Comparison of ENCODE assay signal across 8 cellular contexts in the genomic region with DNA sequence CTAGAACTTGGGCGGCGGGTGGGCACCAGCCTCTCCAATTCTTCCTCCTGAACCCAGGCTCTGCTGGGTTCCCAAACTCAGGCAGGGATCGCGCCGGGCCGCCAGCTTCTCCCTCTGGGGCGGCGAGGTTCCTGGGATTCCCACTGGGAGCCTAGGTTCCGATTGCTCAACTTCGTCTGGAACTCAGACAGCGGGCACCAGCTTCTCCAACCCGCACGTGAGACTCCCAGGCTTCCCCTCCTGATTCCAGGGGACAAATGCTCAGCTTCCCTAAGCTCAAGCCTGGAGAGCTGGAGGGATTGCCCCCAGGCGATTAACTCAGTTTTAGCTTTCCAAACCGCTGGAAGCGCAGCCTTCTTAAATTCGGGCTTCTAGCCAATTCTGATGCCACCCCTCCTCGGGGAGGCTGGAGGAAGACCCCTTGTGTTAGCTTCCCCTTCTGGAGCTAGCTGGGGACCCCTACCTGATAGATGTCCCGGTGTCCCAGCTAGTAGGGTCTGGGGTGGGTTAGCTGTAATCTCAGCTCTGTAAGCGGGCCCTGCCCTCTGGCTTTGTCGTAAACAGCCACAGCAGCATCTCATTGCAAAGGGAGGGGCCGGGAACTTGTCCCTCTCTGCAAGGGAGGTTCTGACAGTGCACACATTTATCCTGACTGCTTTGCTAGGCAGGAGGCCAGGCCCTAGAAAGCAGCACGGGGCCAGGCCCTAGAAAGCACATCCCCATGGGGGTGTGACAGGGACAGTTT. TPM values are rescaled to one million over a fixed set of nuclear protein-coding genes. Genes with fewer than 3 reads are reported as not detected.
DNase-seq lines count a peak whose midpoint lies in the region; ATAC-seq and TF ChIP-seq lines count a peak whose summit lies in the region.

No MANE protein-coding gene starts in this region.

- H3K4me1 ChIP-seq in heart right ventricle (peaks cover 7 to 33% (median 19%) of the 10 kb centered on the region in 9 donors), iPS-20b (ENCODE audit: insufficient read depth, low read length) (no peaks in the 10 kb centered on the region), subcutaneous abdominal adipose tissue (ENCODE audit: control insufficient read depth in 5 of 5, insufficient read depth in 5 of 5, low read length in 5 of 5) (peaks cover 1 to 63% (median 39%) of the 10 kb centered on the region in 5 donors)

- H3K4me3 ChIP-seq in heart right ventricle (peak overlapping the region; percentile 76 to 98 (median 82)), iPS-20b (ENCODE audit: low read length) (peak overlapping the region; percentile 68), subcutaneous abdominal adipose tissue (ENCODE audit: low read depth in 1 of 5, low read length in 5 of 5) (peak overlapping the region; percentile 75 to 87 (median 79))

- H3K4me3 Mint-ChIP-seq in activated T-helper 1 cell treated with anti-CD3 and anti-CD28 coated beads, Interleukin-12 subunit alpha, Interleukin-12 subunit beta, Interleukin-2, Interleukin-4 antibody, amounts not matched to agents 30 ng/mL and 10 ng/mL and 1 ng/mL, durations not matched to agents 14 hours and 24 hours and 36 hours = peak overlapping the region; percentile 77

- H3K9ac ChIP-seq in iPS-20b (ENCODE audit: low read depth, low read length) (peak overlapping the region; percentile 66; the same call in 1 of the 2 replicates), subcutaneous abdominal adipose tissue (ENCODE audit: low read length in 5 of 5) (peak overlapping the region; percentile 26 to 90 (median 84))

- H3K27ac ChIP-seq in heart right ventricle (peak overlapping the region in 8 of 10 donors; percentile 40 to 88 (median 60)), iPS-20b (ENCODE audit: low read length) (no peak overlapping the region), subcutaneous abdominal adipose tissue (ENCODE audit: low read depth, low read length) (peak overlapping the region; percentile 65)

- H3K9me3 ChIP-seq in heart right ventricle = no peaks in the 10 kb centered on the region
- H3K9me3 ChIP-seq in iPS-20b (ENCODE audit: insufficient read depth, low read depth, low read length) = no peaks in the 10 kb centered on the region
- H3K9me3 ChIP-seq in subcutaneous abdominal adipose tissue (ENCODE audit: control insufficient read depth in 5 of 5, low read length in 5 of 5) = no peaks in the 10 kb centered on the region

- peaks cover 4% of the 10 kb centered on the region for H3K27me3 Mint-ChIP-seq in activated T-helper 1 cell treated with anti-CD3 and anti-CD28 coated beads, Interleukin-12 subunit alpha, Interleukin-12 subunit beta, Interleukin-2, Interleukin-4 antibody, amounts not matched to agents 30 ng/mL and 10 ng/mL and 1 ng/mL, durations not matched to agents 14 hours and 24 hours and 36 hours (ENCODE audit: insufficient read depth)

- H3K36me3 ChIP-seq in heart right ventricle (peaks cover 0 to 57% (median 6%) of the 10 kb centered on the region in 9 donors), iPS-20b (ENCODE audit: insufficient read depth, low read depth, low read length) (peaks cover 4% of the 10 kb centered on the region; the same call in 1 of the 2 replicates), subcutaneous abdominal adipose tissue (ENCODE audit: control insufficient read depth in 5 of 5, insufficient read depth in 5 of 5, low read length in 5 of 5) (peaks cover 0 to 49% (median 33%) of the 10 kb centered on the region in 5 donors)

- WGBS in heart right ventricle, 2 donors = 7 to 10% methylated on average over 23 of the region's 23 CpGs

- DNase-seq in heart right ventricle (no peak), cardiac septum (ENCODE audit: low spot score) (no peak), NCI-H2171 (lab: John Stamatoyannopoulos, UW) (no peak), HuH-7 (ENCODE audit: low spot score) (no peak)
- DNase-seq in activated T-helper 1 cell treated with anti-CD3 and anti-CD28 coated beads, Interleukin-12 subunit alpha, Interleukin-12 subunit beta, Interleukin-2, Interleukin-4 antibody, amounts not matched to agents 30 ng/mL and 10 ng/mL and 1 ng/mL, durations not matched to agents 14 hours and 24 hours and 36 hours (ENCODE audit: low spot score) = no peak

- H3K27me3 ChIP-seq in heart right ventricle = no peaks in the 10 kb centered on the region
- H3K27me3 ChIP-seq in iPS-20b (ENCODE audit: insufficient read depth, low read length) = no peaks in the 10 kb centered on the region
- no peaks in the 10 kb centered on the region for H3K27me3 ChIP-seq in subcutaneous abdominal adipose tissue (ENCODE audit: control insufficient read depth in 5 of 5, insufficient read depth in 4 of 5, low read length in 5 of 5)

- H3K9me3 Mint-ChIP-seq in activated T-helper 1 cell treated with anti-CD3 and anti-CD28 coated beads, Interleukin-12 subunit alpha, Interleukin-12 subunit beta, Interleukin-2, Interleukin-4 antibody, amounts not matched to agents 30 ng/mL and 10 ng/mL and 1 ng/mL, durations not matched to agents 14 hours and 24 hours and 36 hours = no peaks in the 10 kb centered on the region

- TF ChIP-seq CTCF in heart right ventricle (IDR thresholded peaks at IDR 0.05) = no peak

- ATAC-seq in heart right ventricle (peak in 1 of 8 donors; percentile 1), GM21423 (IDR thresholded peaks at IDR 0.05; ENCODE audit: unreplicated experiment) (no peak)

- H3K36me3 Mint-ChIP-seq in activated T-helper 1 cell treated with anti-CD3 and anti-CD28 coated beads, Interleukin-12 subunit alpha, Interleukin-12 subunit beta, Interleukin-2, Interleukin-4 antibody, amounts not matched to agents 30 ng/mL and 10 ng/mL and 1 ng/mL, durations not matched to agents 14 hours and 24 hours and 36 hours (ENCODE audit: low read depth) = no peaks in the 10 kb centered on the region

- H3K4me1 Mint-ChIP-seq in activated T-helper 1 cell treated with anti-CD3 and anti-CD28 coated beads, Interleukin-12 subunit alpha, Interleukin-12 subunit beta, Interleukin-2, Interleukin-4 antibody, amounts not matched to agents 30 ng/mL and 10 ng/mL and 1 ng/mL, durations not matched to agents 14 hours and 24 hours and 36 hours (ENCODE audit: low read depth) = peaks cover 8% of the 10 kb centered on the region

- intact Hi-C loops in heart right ventricle (cut with DNase I) = loop anchor here in 3 of 10 donors (5.0 to 10.0 kb wide), 2 partner anchors 36 to 128 kb away; a partner anchor contains a TSS
- intact Hi-C loops in cardiac septum (cut with DNase I) = loop anchor here (1.0 to 5.0 kb wide), 2 partner anchors 11 to 36 kb away; a partner anchor contains a TSS
- intact Hi-C loops in activated T-helper 1 cell treated with anti-CD3 and anti-CD28 coated beads, Interleukin-12 subunit alpha, Interleukin-12 subunit beta, Interleukin-2, Interleukin-4 antibody, amounts not matched to agents 30 ng/mL and 10 ng/mL and 1 ng/mL, durations not matched to agents 14 hours and 24 hours and 36 hours (cut with micrococcal nuclease) = loop anchor here (1.0 to 2.0 kb wide), 2 partner anchors 11 to 30 kb away; no protein-coding TSS in a partner anchor

- H3K27ac Mint-ChIP-seq in activated T-helper 1 cell treated with anti-CD3 and anti-CD28 coated beads, Interleukin-12 subunit alpha, Interleukin-12 subunit beta, Interleukin-2, Interleukin-4 antibody, amounts not matched to agents 30 ng/mL and 10 ng/mL and 1 ng/mL, durations not matched to agents 14 hours and 24 hours and 36 hours = peak overlapping the region; percentile 23

RNA-seq across cellular contexts. Expression of a gene that starts 0.7 kb away (rescaled TPM):
- 10 to 100 TPM; 10.4 to 29.1 (median 13.4) TPM for total RNA-seq in heart right ventricle
- 10 to 100 TPM; 20.8 to 34.9 TPM for polyA plus RNA-seq in heart right ventricle
- 16.0 TPM for total RNA-seq in cardiac septum
- 14.0 and 14.4 TPM in 2 replicates for total RNA-seq in activated T-helper 1 cell treated with anti-CD3 and anti-CD28 coated beads, Interleukin-12 subunit alpha, Interleukin-12 subunit beta, Interleukin-2, Interleukin-4 antibody, amounts not matched to agents 30 ng/mL and 10 ng/mL and 1 ng/mL, durations not matched to agents 14 hours and 24 hours and 36 hours

RNA-seq across cellular contexts. Expression of a gene that starts 7.2 kb away (rescaled TPM):
- total RNA-seq in heart right ventricle = 100 to 1,000 TPM in 1 of 10 donors, 10 to 100 TPM in 9; 67.7 to 104 (median 76.5) TPM
- 100 to 1,000 TPM in 1 of 2 donors, 10 to 100 TPM in 1; 61.4 to 167 TPM for polyA plus RNA-seq in heart right ventricle
- 76.7 TPM for total RNA-seq in cardiac septum
- total RNA-seq in activated T-helper 1 cell treated with anti-CD3 and anti-CD28 coated beads, Interleukin-12 subunit alpha, Interleukin-12 subunit beta, Interleukin-2, Interleukin-4 antibody, amounts not matched to agents 30 ng/mL and 10 ng/mL and 1 ng/mL, durations not matched to agents 14 hours and 24 hours and 36 hours = 4.8 and 5.2 TPM in 2 replicates

RNA-seq across cellular contexts. Expression of a gene that starts 12.4 kb away (rescaled TPM):
- total RNA-seq in heart right ventricle (10 to 100 TPM; 33.9 to 73.8 (median 41.6) TPM), cardiac septum (41.9 TPM)
- 10 to 100 TPM; 34.1 to 57.0 TPM for polyA plus RNA-seq in heart right ventricle
- total RNA-seq in activated T-helper 1 cell treated with anti-CD3 and anti-CD28 coated beads, Interleukin-12 subunit alpha, Interleukin-12 subunit beta, Interleukin-2, Interleukin-4 antibody, amounts not matched to agents 30 ng/mL and 10 ng/mL and 1 ng/mL, durations not matched to agents 14 hours and 24 hours and 36 hours = 131 and 136 TPM in 2 replicates

RNA-seq across cellular contexts. Expression of a gene that starts 34.3 kb away (rescaled TPM):
- total RNA-seq in heart right ventricle (1 to 10 TPM in 9 of 10 donors, under 1 TPM in 1; 0.95 to 2.4 (median 1.9) TPM), cardiac septum (1.9 TPM)
- polyA plus RNA-seq in heart right ventricle = 1 to 10 TPM; 1.2 to 3.9 TPM
- total RNA-seq in activated T-helper 1 cell treated with anti-CD3 and anti-CD28 coated beads, Interleukin-12 subunit alpha, Interleukin-12 subunit beta, Interleukin-2, Interleukin-4 antibody, amounts not matched to agents 30 ng/mL and 10 ng/mL and 1 ng/mL, durations not matched to agents 14 hours and 24 hours and 36 hours = 1.4 and 1.5 TPM in 2 replicates

Comparison
In these comparisons a context has a peak if more than half of its experiments do, and no peak if none do; other contexts are left out.
1. RNA of a gene that starts 7.2 kb away (total RNA-seq): 67.7 to 104 TPM in heart right ventricle and 76.7 TPM in cardiac septum (single experiment); 4.8 to 5.2 TPM in activated T-helper 1 cell treated with anti-CD3 and anti-CD28 coated beads, Interleukin-12 subunit alpha, Interleukin-12 subunit beta, Interleukin-2, Interleukin-4 antibody, amounts not matched to agents 30 ng/mL and 10 ng/mL and 1 ng/mL, durations not matched to agents 14 hours and 24 hours and 36 hours; every median in the first group is over 10 times any median in the second.
2. Peak in every context shown above with its lines, with median percentiles within 50 percentile points of each other: H3K4me3 ChIP-seq.